ENCODE assay signal across 1 cellular context in the genomic region with DNA sequence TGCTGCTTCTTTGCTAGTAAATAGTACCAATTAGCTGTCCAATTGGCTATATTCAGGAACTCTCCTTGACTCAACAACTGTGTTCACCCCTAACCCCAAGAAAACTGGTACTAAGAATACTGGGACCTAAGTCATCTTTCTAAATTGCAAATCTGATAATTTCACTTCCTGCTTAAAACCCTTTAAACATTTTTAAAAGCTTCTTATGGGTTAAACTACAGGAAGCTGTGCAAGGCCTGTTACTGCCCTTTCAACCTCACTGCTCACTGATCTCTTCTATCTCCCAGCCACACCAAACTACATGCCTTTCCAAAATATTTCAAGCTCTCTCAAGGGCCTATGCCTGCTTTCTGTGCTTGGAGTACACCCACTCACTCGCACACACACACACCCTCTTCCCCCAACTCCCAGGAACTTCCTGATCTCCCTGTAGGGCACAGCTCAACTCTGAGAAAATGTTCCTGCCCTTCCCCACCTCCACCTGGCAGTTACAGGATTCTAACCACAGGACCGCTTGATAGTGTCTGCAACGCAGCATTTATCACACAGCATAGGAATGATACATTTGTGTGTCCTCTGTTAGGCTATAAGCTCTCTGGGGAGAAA.
TF ChIP-seq lines count a peak whose summit lies in the region.

No MANE protein-coding gene starts in this region.

TF ChIP-seq in GM12878, 131 proteins besides CTCF, POLR2A, EP300 and RAD21:
- TF ChIP-seq USF2 (IDR thresholded peaks at IDR 0.05; ENCODE audit: borderline replicate concordance, low read depth, low read length) (no peak), SPI1 (IDR thresholded peaks at IDR 0.05; ENCODE audit: borderline replicate concordance, insufficient read depth, low read depth, low read length) (0 out of 2 replicates have a peak, but pooled peaks have one; percentile 8)
